In the genomic region with DNA sequence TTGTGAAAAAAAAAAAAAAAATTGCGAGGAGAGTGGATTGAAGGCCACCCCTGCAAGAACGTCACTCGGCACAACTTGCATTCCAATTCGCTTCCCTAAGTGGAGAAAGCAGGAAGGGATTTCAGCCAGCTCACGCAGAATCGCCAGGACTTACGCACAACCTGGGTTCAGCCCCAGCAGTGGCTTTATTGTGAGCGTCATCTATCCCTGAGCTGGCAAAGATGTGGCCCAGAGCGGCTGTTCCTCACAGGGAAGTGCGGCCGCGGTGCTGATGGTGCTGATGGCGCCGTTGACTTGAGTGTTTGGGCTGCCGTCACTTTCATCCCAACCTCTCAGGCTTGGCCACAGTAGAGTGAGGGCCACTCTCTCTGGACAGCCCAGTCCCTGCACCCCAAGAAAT, we compare ENCODE assay signal across 1 cellular context.
TF ChIP-seq lines count a peak whose summit lies in the region.

No MANE protein-coding gene starts in this region.

TF ChIP-seq in H1, 55 proteins besides CTCF, POLR2A, EP300 and RAD21 (continued from another document):
- TF ChIP-seq CBX8 (IDR thresholded peaks at IDR 0.05; ENCODE audit: borderline replicate concordance, low read depth, low read length) (no peak), SIX5 (IDR thresholded peaks at IDR 0.05; ENCODE audit: low read depth, low read length) (no peak), GABPA (IDR thresholded peaks at IDR 0.05; ENCODE audit: borderline replicate concordance, insufficient read depth, low read length) (no peak), EZH2 (IDR thresholded peaks at IDR 0.05; ENCODE audit: low read depth, low read length, severe bottlenecking) (no peak), SP1 (IDR thresholded peaks at IDR 0.05; ENCODE audit: low read depth, low read length) (no peak), PHF8 (conservative IDR thresholded peaks at IDR 0.05; ENCODE audit: low read depth, low read length) (no peak)
- TF ChIP-seq, protein P1, sequence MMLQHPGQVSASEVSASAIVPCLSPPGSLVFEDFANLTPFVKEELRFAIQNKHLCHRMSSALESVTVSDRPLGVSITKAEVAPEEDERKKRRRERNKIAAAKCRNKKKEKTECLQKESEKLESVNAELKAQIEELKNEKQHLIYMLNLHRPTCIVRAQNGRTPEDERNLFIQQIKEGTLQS (IDR thresholded peaks at IDR 0.05; ENCODE audit: insufficient read depth, low read depth, low read length): no peak
- TF ChIP-seq, protein P2, sequence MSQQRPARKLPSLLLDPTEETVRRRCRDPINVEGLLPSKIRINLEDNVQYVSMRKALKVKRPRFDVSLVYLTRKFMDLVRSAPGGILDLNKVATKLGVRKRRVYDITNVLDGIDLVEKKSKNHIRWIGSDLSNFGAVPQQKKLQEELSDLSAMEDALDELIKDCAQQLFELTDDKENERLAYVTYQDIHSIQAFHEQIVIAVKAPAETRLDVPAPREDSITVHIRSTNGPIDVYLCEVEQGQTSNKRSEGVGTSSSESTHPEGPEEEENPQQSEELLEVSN (IDR thresholded peaks at IDR 0.05): no peak
